Comparison of ENCODE assay signal across 8 cellular contexts in genomic region chr10:110733256-110733952, GRCh38.
DNase-seq lines count a peak whose midpoint lies in the region; ATAC-seq and TF ChIP-seq lines count a peak whose summit lies in the region.
"Had no signal": no experiment of that assay in that cellular context is flagged by ENCODE, and none has a peak within 500 bp of the region (broad histone marks: within the 10 kb centered on the region; RNA-seq: fewer than 3 reads in every experiment).

No MANE protein-coding gene starts in this region.

- POLR2A ChIA-PET in HCT116 (lab: Charles Lee) (no interaction called here), Panc1 (lab: Charles Lee) (interaction anchor here (0.6 kb wide), 1 partner anchor 52 kb away, joined by 3 read pairs; no protein-coding TSS in a partner anchor)

- TF ChIP-seq POLR2A in HCT116 (IDR thresholded peaks at IDR 0.05; ENCODE audit: borderline replicate concordance, extremely low read depth, insufficient read depth, insufficient read length) = no peak

- H3K4me2 ChIP-seq in HCT116 (ENCODE audit: low read length) = peak overlapping the region; percentile 4; the same call in 1 of the 2 replicates

- H3K9me2 ChIP-seq in HCT116 (ENCODE audit: insufficient read depth) = no peaks in the 10 kb centered on the region

- no peaks in the 10 kb centered on the region for H3K9me3 ChIP-seq in HCT116 (ENCODE audit: control insufficient read depth in 1 of 2, insufficient read depth in 1 of 2, low read depth in 1 of 2, low read length in 2 of 2)
- H3K9me3 ChIP-seq in Panc1 (ENCODE audit: control insufficient read depth, insufficient read depth, low read depth, low read length) = no peaks in the 10 kb centered on the region

- DNase-seq in HCT116 (ENCODE audit: low read depth, low spot score) (no peak), Panc1 (ENCODE audit: low read depth, low spot score) (no peak), fibroblast of mammary gland (ENCODE audit: low read depth) (peak; percentile 11), pons (ENCODE audit: low spot score) (peak; percentile 16), D341Med (ENCODE audit: low spot score) (no peak), NCI-H526 treated with DMSO at 0.1 percent for 48 hours (lab: John Stamatoyannopoulos, UW) (no peak)
- DNase-seq: NCI-H345 had no signal

- BruUV-seq in HCT116 (replicated peaks; lab: Mats Ljungman, UMichigan) = no TSS peak
- BruUV-seq in Panc1 (replicated peaks; lab: Mats Ljungman, UMichigan) = no TSS peak

- no peak for ATAC-seq in HCT116
- peak; percentile 84 for ATAC-seq in Panc1
- ATAC-seq in HG02938 (IDR thresholded peaks at IDR 0.05; ENCODE audit: unreplicated experiment) = no peak

- H3K4me3 ChIP-seq in HCT116 (replicated peaks in 1 of 2; ENCODE audit: low read depth in 1 of 2, low read length in 2 of 2) (no peak overlapping the region; a peak in 1 of 4 replicates), Panc1 (ENCODE audit: low read depth in 2 of 2, low read length in 2 of 2) (peak overlapping the region; percentile 37 to 44), fibroblast of mammary gland (ENCODE audit: control insufficient read depth, low read depth, low read length) (peak overlapping the region; percentile 30)

- H3K79me2 ChIP-seq in HCT116 (ENCODE audit: insufficient read depth, low read length) = no peaks in the 10 kb centered on the region

- CTCF ChIA-PET in HCT116 (lab: Charles Lee) (interaction anchor here (1.0 kb wide), 1 partner anchor 13 kb away, joined by 4 read pairs; no protein-coding TSS in a partner anchor), Panc1 (lab: Charles Lee) (no interaction called here)

- intact Hi-C loops in HCT116 (cut with micrococcal nuclease) (no loop called here), Panc1 (cut with micrococcal nuclease; ENCODE audit: unreplicated experiment) (loop anchor here (10.0 kb wide), 1 partner anchor 119 kb away; no protein-coding TSS in a partner anchor)

- in situ Hi-C loops in Panc1 (cut with HindIII; ENCODE audit: low pct_unique_long_range_greater_than_20kb, low sequenced_read_pairs) = no loop called here

- H3K27me3 ChIP-seq in HCT116 (ENCODE audit: insufficient read depth, low read length) (peaks cover 39% of the 10 kb centered on the region), Panc1 (ENCODE audit: control insufficient read depth, insufficient read depth, low read length) (peaks cover 32% of the 10 kb centered on the region)

- H3K27ac ChIP-seq in HCT116 (ENCODE audit: low read depth, low read length) (no peak overlapping the region), Panc1 (ENCODE audit: low read length) (no peak overlapping the region)

- TF ChIP-seq CTCF in HCT116 (IDR thresholded peaks at IDR 0.05 in 2 of 3, conservative IDR thresholded peaks at IDR 0.05 in 1 of 3; ENCODE audit: borderline replicate concordance in 1 of 3, insufficient read depth in 1 of 3, low read depth in 2 of 3, low read length in 2 of 3) (no peak), Panc1 (IDR thresholded peaks at IDR 0.05) (no peak), fibroblast of mammary gland (conservative IDR thresholded peaks at IDR 0.05; ENCODE audit: control insufficient read depth, insufficient read depth, low read depth, low read length) (no peak)

- no peak overlapping the region for H2AFZ ChIP-seq in HCT116 (ENCODE audit: low read depth, low read length, poor library complexity, severe bottlenecking)

- TF ChIP-seq RAD21 in HCT116 (IDR thresholded peaks at IDR 0.05; ENCODE audit: low read depth) = no peak

- H3K4me1 ChIP-seq in HCT116 (ENCODE audit: control insufficient read depth in 1 of 2, insufficient read depth in 2 of 2, low read length in 2 of 2) (no peaks in the 10 kb centered on the region), Panc1 (ENCODE audit: control insufficient read depth, insufficient read depth, low read length) (peaks cover 10% of the 10 kb centered on the region; the same call in 1 of the 2 replicates)

- RAD21 ChIA-PET in HCT116 (lab: Charles Lee; ENCODE audit: low non-redundant PET in 1 of 2, low total read pairs in 2 of 2, uncharacterized antibody in 2 of 2, unreplicated experiment in 2 of 2) = no interaction called here

- no peaks in the 10 kb centered on the region for H3K36me3 ChIP-seq in HCT116 (ENCODE audit: control insufficient read depth in 1 of 2, insufficient read depth in 2 of 2, low read length in 2 of 2)
- no peaks in the 10 kb centered on the region for H3K36me3 ChIP-seq in Panc1 (ENCODE audit: control insufficient read depth, insufficient read depth, low read length)

- H3K9ac ChIP-seq in HCT116 (ENCODE audit: low read length) = no peak overlapping the region

- H4K20me1 ChIP-seq in HCT116 (ENCODE audit: insufficient read depth) = no peaks in the 10 kb centered on the region

TF ChIP-seq in HCT116, 20 proteins besides CTCF, POLR2A, EP300 and RAD21:
- TF ChIP-seq YY1 (IDR thresholded peaks at IDR 0.05; ENCODE audit: extremely low read depth, insufficient replicate concordance, low read depth, low read length) = no peak
- TF ChIP-seq POLR2AphosphoS5 (IDR thresholded peaks at IDR 0.05; ENCODE audit: low read depth, low read length) = no peak
- TF ChIP-seq EZH2 (IDR thresholded peaks at IDR 0.05) = no peak
- TF ChIP-seq FOSL1 (IDR thresholded peaks at IDR 0.05; ENCODE audit: low read depth) = no peak
- no peak for TF ChIP-seq EGR1 (IDR thresholded peaks at IDR 0.05; ENCODE audit: low read depth)

Comparison
In these comparisons a context has a peak if more than half of its experiments do, and no peak if none do; other contexts are left out.
1. DNase-seq: peak in fibroblast of mammary gland (single experiment) and pons (single experiment); none in HCT116 (single experiment), Panc1 (single experiment), D341Med (single experiment) and NCI-H526 treated with DMSO at 0.1 percent for 48 hours (single experiment).
2. H3K4me3 ChIP-seq: peak in Panc1 (2 of 2) and fibroblast of mammary gland (single experiment); none in HCT116 (0 of 2).